In the genomic region with DNA sequence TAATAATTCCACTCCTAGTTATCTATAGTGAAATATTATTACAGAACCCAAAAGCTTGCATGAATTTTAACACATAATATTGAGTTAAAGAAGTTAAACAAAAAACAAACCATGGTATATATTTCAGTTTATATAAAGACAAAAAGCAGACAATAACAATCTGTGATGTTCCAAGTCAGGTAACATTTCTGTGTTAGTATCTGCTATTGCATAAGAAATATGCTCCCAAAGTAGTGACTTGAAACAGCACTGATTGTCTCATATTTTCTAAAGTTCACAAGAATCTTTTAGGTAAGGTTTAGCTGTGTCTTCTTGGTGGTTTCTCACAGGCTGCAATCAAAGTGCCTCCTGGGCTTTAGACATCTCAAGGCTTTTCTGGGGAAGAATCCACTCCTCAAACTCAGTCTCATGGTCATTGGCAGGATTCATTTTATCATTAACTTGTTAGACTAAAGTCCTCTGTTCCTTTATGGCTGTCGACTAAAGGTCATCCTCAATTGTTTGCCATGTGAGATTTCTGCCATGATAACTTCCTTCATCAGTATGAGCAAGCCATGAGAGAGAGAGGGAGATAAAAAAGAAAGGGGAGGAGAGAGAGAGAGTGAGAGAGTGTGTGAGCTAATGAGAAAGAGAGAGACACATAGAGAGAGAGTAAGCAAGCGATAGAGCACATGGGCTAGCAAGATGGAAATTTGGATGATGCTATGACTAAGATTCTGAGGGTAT, we compare ENCODE assay signal across 1 cellular context.
A peak's percentile ranks its signal among the peaks of the same experiment; 100 is the strongest.
TF ChIP-seq lines count a peak whose summit lies in the region.

No MANE protein-coding gene starts in this region.

TF ChIP-seq in HepG2, 621 proteins besides CTCF, POLR2A, EP300 and RAD21 (continued from another document and continues in another):
- TF ChIP-seq, protein P1, sequence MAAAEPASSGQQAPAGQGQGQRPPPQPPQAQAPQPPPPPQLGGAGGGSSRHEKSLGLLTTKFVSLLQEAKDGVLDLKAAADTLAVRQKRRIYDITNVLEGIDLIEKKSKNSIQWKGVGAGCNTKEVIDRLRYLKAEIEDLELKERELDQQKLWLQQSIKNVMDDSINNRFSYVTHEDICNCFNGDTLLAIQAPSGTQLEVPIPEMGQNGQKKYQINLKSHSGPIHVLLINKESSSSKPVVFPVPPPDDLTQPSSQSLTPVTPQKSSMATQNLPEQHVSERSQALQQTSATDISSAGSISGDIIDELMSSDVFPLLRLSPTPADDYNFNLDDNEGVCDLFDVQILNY (CRISPR knock-in tag; conservative IDR thresholded peaks at IDR 0.05): no peak
- TF ChIP-seq, protein P2, sequence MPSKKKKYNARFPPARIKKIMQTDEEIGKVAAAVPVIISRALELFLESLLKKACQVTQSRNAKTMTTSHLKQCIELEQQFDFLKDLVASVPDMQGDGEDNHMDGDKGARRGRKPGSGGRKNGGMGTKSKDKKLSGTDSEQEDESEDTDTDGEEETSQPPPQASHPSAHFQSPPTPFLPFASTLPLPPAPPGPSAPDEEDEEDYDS (CRISPR knock-in tag; IDR thresholded peaks at IDR 0.05): 0 out of 2 replicates have a peak, but pooled peaks have one; percentile 29
- no peak for TF ChIP-seq GABPA (IDR thresholded peaks at IDR 0.05; ENCODE audit: low read depth, low read length)
- peak; percentile 18; the same call in 1 of the 2 replicates for TF ChIP-seq GABPA (CRISPR knock-in tag; IDR thresholded peaks at IDR 0.05; ENCODE audit: low read depth)
- no peak for TF ChIP-seq ZNF484 (CRISPR knock-in tag; IDR thresholded peaks at IDR 0.05; ENCODE audit: borderline replicate concordance, low read depth)
- TF ChIP-seq, protein P3, sequence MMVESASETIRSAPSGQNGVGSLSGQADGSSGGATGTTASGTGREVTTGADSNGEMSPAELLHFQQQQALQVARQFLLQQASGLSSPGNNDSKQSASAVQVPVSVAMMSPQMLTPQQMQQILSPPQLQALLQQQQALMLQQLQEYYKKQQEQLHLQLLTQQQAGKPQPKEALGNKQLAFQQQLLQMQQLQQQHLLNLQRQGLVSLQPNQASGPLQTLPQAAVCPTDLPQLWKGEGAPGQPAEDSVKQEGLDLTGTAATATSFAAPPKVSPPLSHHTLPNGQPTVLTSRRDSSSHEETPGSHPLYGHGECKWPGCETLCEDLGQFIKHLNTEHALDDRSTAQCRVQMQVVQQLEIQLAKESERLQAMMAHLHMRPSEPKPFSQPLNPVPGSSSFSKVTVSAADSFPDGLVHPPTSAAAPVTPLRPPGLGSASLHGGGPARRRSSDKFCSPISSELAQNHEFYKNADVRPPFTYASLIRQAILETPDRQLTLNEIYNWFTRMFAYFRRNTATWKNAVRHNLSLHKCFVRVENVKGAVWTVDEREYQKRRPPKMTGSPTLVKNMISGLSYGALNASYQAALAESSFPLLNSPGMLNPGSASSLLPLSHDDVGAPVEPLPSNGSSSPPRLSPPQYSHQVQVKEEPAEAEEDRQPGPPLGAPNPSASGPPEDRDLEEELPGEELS (CRISPR knock-in tag; IDR thresholded peaks at IDR 0.05): peak; percentile 73
- TF ChIP-seq, protein P4, sequence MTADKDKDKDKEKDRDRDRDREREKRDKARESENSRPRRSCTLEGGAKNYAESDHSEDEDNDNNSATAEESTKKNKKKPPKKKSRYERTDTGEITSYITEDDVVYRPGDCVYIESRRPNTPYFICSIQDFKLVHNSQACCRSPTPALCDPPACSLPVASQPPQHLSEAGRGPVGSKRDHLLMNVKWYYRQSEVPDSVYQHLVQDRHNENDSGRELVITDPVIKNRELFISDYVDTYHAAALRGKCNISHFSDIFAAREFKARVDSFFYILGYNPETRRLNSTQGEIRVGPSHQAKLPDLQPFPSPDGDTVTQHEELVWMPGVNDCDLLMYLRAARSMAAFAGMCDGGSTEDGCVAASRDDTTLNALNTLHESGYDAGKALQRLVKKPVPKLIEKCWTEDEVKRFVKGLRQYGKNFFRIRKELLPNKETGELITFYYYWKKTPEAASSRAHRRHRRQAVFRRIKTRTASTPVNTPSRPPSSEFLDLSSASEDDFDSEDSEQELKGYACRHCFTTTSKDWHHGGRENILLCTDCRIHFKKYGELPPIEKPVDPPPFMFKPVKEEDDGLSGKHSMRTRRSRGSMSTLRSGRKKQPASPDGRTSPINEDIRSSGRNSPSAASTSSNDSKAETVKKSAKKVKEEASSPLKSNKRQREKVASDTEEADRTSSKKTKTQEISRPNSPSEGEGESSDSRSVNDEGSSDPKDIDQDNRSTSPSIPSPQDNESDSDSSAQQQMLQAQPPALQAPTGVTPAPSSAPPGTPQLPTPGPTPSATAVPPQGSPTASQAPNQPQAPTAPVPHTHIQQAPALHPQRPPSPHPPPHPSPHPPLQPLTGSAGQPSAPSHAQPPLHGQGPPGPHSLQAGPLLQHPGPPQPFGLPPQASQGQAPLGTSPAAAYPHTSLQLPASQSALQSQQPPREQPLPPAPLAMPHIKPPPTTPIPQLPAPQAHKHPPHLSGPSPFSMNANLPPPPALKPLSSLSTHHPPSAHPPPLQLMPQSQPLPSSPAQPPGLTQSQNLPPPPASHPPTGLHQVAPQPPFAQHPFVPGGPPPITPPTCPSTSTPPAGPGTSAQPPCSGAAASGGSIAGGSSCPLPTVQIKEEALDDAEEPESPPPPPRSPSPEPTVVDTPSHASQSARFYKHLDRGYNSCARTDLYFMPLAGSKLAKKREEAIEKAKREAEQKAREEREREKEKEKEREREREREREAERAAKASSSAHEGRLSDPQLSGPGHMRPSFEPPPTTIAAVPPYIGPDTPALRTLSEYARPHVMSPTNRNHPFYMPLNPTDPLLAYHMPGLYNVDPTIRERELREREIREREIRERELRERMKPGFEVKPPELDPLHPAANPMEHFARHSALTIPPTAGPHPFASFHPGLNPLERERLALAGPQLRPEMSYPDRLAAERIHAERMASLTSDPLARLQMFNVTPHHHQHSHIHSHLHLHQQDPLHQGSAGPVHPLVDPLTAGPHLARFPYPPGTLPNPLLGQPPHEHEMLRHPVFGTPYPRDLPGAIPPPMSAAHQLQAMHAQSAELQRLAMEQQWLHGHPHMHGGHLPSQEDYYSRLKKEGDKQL (CRISPR knock-in tag; IDR thresholded peaks at IDR 0.05; ENCODE audit: low read depth): 0 out of 2 replicates have a peak, but pooled peaks have one; percentile 31
- TF ChIP-seq CCDC6 (CRISPR knock-in tag; IDR thresholded peaks at IDR 0.05): peak; percentile 58; the same call in 1 of the 2 replicates
- TF ChIP-seq KLF12 (CRISPR knock-in tag; IDR thresholded peaks at IDR 0.05; ENCODE audit: borderline replicate concordance): 0 out of 2 replicates have a peak, but pooled peaks have one; percentile 37
- TF ChIP-seq GLI4 (CRISPR knock-in tag; IDR thresholded peaks at IDR 0.05; ENCODE audit: borderline replicate concordance): no peak
- peak; percentile 41; the same call in 1 of the 2 replicates for TF ChIP-seq ZNF772 (CRISPR knock-in tag; IDR thresholded peaks at IDR 0.05)
- TF ChIP-seq TEAD3 (CRISPR knock-in tag; optimal IDR thresholded peaks at IDR 0.05; ENCODE audit: borderline replicate concordance): peak; percentile 40
- TF ChIP-seq, protein P5, sequence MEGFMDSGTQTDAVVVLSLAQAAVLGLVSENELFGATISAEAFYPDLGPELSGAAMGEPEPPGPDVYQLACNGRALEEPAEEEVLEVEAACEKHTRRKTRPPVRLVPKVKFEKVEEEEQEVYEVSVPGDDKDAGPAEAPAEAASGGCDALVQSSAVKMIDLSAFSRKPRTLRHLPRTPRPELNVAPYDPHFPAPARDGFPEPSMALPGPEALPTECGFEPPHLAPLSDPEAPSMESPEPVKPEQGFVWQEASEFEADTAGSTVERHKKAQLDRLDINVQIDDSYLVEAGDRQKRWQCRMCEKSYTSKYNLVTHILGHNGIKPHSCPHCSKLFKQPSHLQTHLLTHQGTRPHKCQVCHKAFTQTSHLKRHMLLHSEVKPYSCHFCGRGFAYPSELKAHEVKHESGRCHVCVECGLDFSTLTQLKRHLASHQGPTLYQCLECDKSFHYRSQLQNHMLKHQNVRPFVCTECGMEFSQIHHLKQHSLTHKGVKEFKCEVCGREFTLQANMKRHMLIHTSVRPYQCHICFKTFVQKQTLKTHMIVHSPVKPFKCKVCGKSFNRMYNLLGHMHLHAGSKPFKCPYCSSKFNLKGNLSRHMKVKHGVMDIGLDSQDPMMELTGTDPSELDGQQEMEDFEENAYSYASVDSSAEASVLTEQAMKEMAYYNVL (CRISPR knock-in tag; IDR thresholded peaks at IDR 0.05; ENCODE audit: borderline replicate concordance): peak; percentile 100
- TF ChIP-seq CREM (IDR thresholded peaks at IDR 0.05): peak; percentile 70
- TF ChIP-seq CREM (CRISPR knock-in tag; IDR thresholded peaks at IDR 0.05): no peak
- 0 out of 2 replicates have a peak, but pooled peaks have one; percentile 47 for TF ChIP-seq SMAD3 (CRISPR knock-in tag; IDR thresholded peaks at IDR 0.05)
- TF ChIP-seq, protein P6, sequence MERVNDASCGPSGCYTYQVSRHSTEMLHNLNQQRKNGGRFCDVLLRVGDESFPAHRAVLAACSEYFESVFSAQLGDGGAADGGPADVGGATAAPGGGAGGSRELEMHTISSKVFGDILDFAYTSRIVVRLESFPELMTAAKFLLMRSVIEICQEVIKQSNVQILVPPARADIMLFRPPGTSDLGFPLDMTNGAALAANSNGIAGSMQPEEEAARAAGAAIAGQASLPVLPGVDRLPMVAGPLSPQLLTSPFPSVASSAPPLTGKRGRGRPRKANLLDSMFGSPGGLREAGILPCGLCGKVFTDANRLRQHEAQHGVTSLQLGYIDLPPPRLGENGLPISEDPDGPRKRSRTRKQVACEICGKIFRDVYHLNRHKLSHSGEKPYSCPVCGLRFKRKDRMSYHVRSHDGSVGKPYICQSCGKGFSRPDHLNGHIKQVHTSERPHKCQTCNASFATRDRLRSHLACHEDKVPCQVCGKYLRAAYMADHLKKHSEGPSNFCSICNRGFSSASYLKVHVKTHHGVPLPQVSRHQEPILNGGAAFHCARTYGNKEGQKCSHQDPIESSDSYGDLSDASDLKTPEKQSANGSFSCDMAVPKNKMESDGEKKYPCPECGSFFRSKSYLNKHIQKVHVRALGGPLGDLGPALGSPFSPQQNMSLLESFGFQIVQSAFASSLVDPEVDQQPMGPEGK (CRISPR knock-in tag; IDR thresholded peaks at IDR 0.05): peak; percentile 25; the same call in 1 of the 2 replicates
- no peak for TF ChIP-seq ZNF577 (CRISPR knock-in tag; IDR thresholded peaks at IDR 0.05; ENCODE audit: borderline replicate concordance, low read depth)
- TF ChIP-seq ASH2L (IDR thresholded peaks at IDR 0.05; ENCODE audit: insufficient read length, low read depth, low read length): peak; percentile 69
- 0 out of 2 replicates have a peak, but pooled peaks have one; percentile 54 for TF ChIP-seq ZNF430 (CRISPR knock-in tag; IDR thresholded peaks at IDR 0.05)
- no peak for TF ChIP-seq LCORL (IDR thresholded peaks at IDR 0.05)
- no peak for TF ChIP-seq LCORL (CRISPR knock-in tag; IDR thresholded peaks at IDR 0.05)
- TF ChIP-seq BCL6 (CRISPR knock-in tag; IDR thresholded peaks at IDR 0.05): peak; percentile 86
- peak; percentile 79 for TF ChIP-seq NR2F2 (IDR thresholded peaks at IDR 0.05; ENCODE audit: borderline replicate concordance, low read depth)
- TF ChIP-seq FOXP1 (IDR thresholded peaks at IDR 0.05): peak; percentile 26; the same call in 1 of the 2 replicates
- peak; percentile 48; the same call in 1 of the 2 replicates for TF ChIP-seq FOXP1 (CRISPR knock-in tag; IDR thresholded peaks at IDR 0.05)
- TF ChIP-seq, protein P7, sequence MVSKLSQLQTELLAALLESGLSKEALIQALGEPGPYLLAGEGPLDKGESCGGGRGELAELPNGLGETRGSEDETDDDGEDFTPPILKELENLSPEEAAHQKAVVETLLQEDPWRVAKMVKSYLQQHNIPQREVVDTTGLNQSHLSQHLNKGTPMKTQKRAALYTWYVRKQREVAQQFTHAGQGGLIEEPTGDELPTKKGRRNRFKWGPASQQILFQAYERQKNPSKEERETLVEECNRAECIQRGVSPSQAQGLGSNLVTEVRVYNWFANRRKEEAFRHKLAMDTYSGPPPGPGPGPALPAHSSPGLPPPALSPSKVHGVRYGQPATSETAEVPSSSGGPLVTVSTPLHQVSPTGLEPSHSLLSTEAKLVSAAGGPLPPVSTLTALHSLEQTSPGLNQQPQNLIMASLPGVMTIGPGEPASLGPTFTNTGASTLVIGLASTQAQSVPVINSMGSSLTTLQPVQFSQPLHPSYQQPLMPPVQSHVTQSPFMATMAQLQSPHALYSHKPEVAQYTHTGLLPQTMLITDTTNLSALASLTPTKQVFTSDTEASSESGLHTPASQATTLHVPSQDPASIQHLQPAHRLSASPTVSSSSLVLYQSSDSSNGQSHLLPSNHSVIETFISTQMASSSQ (IDR thresholded peaks at IDR 0.05; ENCODE audit: low read depth): peak; percentile 88
- TF ChIP-seq, protein P7 (CRISPR knock-in tag; IDR thresholded peaks at IDR 0.05; ENCODE audit: borderline replicate concordance): peak; percentile 91; the same call in 1 of the 2 replicates
- TF ChIP-seq HOXA5 (CRISPR knock-in tag; IDR thresholded peaks at IDR 0.05): peak; percentile 72
- TF ChIP-seq FOXA1 (IDR thresholded peaks at IDR 0.05): no peak
- TF ChIP-seq FOXA1 (CRISPR knock-in tag; IDR thresholded peaks at IDR 0.05): peak; percentile 66
- TF ChIP-seq, protein P8, sequence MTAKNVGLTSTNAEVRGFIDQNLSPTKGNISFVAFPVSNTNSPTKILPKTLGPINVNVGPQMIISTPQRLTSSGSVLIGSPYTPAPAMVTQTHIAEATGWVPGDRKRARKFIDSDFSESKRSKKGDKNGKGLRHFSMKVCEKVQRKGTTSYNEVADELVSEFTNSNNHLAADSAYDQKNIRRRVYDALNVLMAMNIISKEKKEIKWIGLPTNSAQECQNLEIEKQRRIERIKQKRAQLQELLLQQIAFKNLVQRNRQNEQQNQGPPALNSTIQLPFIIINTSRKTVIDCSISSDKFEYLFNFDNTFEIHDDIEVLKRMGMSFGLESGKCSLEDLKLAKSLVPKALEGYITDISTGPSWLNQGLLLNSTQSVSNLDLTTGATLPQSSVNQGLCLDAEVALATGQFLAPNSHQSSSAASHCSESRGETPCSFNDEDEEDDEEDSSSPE (CRISPR knock-in tag; IDR thresholded peaks at IDR 0.05): 0 out of 2 replicates have a peak, but pooled peaks have one; percentile 13
- peak; percentile 68 for TF ChIP-seq YEATS4 (CRISPR knock-in tag; IDR thresholded peaks at IDR 0.05; ENCODE audit: borderline replicate concordance)
- TF ChIP-seq MIER2 (CRISPR knock-in tag; IDR thresholded peaks at IDR 0.05): peak; percentile 25; the same call in 1 of the 2 replicates
- TF ChIP-seq RFX3 (CRISPR knock-in tag; IDR thresholded peaks at IDR 0.05): no peak
- no peak for TF ChIP-seq ZNF558 (CRISPR knock-in tag; IDR thresholded peaks at IDR 0.05; ENCODE audit: borderline replicate concordance)
- TF ChIP-seq KMT2B (CRISPR knock-in tag; IDR thresholded peaks at IDR 0.05): peak; percentile 40; the same call in 1 of the 2 replicates
- no peak for TF ChIP-seq SSRP1 (CRISPR knock-in tag; IDR thresholded peaks at IDR 0.05)
- TF ChIP-seq ZNF12 (CRISPR knock-in tag; IDR thresholded peaks at IDR 0.05): peak; percentile 85
- no peak for TF ChIP-seq FIP1L1 (IDR thresholded peaks at IDR 0.05; ENCODE audit: borderline replicate concordance, insufficient read depth, low read depth, low read length)
- peak; percentile 36; the same call in 1 of the 2 replicates for TF ChIP-seq ZBTB21 (CRISPR knock-in tag; IDR thresholded peaks at IDR 0.05)
